Comparison of ENCODE assay signal across 1 cellular context in the genomic region with DNA sequence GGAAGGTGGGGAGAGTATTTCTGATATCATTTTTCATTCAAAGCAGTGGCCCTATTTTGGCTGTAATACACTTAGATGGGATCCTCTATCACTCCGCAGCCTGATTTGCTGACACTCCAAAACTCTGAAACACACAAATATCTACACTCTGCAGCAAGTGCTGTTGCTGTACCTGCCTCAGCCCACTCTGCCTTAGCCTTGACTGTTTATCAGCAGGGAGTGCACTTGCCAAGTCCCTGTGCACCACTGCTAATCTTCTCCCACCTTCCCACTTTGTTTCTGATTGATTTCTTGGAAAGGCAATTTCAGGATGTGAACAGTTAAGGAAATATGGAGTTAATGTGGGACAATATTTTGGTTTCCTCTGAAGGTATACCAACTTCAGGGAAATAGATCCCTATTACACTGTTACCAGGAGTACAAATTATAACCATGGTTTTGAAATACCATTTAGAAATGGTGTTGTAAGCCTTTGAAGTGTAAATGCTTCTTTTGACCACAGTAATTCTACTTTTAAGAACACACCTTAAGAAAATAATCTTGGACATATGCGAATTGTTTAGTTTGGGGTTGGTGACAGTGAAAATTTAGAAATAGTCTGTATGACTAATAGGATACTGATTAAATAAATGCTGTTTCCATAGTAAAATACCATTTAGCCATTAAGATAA.
TF ChIP-seq lines count a peak whose summit lies in the region.

No MANE protein-coding gene starts in this region.

TF ChIP-seq in K562, 482 proteins besides CTCF, POLR2A, EP300 and RAD21 (continued from another document):
- peak; percentile 75 for TF ChIP-seq NFIC (IDR thresholded peaks at IDR 0.05)
- TF ChIP-seq CHD4 (IDR thresholded peaks at IDR 0.05; ENCODE audit: insufficient read depth, insufficient replicate concordance, low read depth, low read length, poor library complexity, severe bottlenecking), result no peak
- no peak for TF ChIP-seq NFIX (CRISPR knock-in tag; IDR thresholded peaks at IDR 0.05; ENCODE audit: low read depth)
- TF ChIP-seq FOXJ2 (tag; IDR thresholded peaks at IDR 0.05), result no peak
- TF ChIP-seq CC2D1A (IDR thresholded peaks at IDR 0.05), result peak; percentile 31; the same call in 1 of the 2 replicates
- TF ChIP-seq HMG20B (CRISPR knock-in tag; IDR thresholded peaks at IDR 0.05), result no peak
- TF ChIP-seq, protein P1, sequence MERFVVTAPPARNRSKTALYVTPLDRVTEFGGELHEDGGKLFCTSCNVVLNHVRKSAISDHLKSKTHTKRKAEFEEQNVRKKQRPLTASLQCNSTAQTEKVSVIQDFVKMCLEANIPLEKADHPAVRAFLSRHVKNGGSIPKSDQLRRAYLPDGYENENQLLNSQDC (CRISPR knock-in tag; IDR thresholded peaks at IDR 0.05), result no peak
- peak; percentile 48; the same call in 1 of the 2 replicates for TF ChIP-seq POLR2AphosphoS5 (IDR thresholded peaks at IDR 0.05; ENCODE audit: control insufficient read depth, insufficient read depth, low read depth, low read length)
- TF ChIP-seq POLR3A (IDR thresholded peaks at IDR 0.05; ENCODE audit: borderline replicate concordance, extremely low read depth, insufficient read depth, insufficient read length), result no peak
- TF ChIP-seq, protein P2, sequence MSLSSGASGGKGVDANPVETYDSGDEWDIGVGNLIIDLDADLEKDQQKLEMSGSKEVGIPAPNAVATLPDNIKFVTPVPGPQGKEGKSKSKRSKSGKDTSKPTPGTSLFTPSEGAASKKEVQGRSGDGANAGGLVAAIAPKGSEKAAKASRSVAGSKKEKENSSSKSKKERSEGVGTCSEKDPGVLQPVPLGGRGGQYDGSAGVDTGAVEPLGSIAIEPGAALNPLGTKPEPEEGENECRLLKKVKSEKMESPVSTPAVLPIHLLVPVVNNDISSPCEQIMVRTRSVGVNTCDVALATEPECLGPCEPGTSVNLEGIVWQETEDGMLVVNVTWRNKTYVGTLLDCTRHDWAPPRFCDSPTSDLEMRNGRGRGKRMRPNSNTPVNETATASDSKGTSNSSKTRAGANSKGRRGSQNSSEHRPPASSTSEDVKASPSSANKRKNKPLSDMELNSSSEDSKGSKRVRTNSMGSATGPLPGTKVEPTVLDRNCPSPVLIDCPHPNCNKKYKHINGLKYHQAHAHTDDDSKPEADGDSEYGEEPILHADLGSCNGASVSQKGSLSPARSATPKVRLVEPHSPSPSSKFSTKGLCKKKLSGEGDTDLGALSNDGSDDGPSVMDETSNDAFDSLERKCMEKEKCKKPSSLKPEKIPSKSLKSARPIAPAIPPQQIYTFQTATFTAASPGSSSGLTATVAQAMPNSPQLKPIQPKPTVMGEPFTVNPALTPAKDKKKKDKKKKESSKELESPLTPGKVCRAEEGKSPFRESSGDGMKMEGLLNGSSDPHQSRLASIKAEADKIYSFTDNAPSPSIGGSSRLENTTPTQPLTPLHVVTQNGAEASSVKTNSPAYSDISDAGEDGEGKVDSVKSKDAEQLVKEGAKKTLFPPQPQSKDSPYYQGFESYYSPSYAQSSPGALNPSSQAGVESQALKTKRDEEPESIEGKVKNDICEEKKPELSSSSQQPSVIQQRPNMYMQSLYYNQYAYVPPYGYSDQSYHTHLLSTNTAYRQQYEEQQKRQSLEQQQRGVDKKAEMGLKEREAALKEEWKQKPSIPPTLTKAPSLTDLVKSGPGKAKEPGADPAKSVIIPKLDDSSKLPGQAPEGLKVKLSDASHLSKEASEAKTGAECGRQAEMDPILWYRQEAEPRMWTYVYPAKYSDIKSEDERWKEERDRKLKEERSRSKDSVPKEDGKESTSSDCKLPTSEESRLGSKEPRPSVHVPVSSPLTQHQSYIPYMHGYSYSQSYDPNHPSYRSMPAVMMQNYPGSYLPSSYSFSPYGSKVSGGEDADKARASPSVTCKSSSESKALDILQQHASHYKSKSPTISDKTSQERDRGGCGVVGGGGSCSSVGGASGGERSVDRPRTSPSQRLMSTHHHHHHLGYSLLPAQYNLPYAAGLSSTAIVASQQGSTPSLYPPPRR (CRISPR knock-in tag; IDR thresholded peaks at IDR 0.05; ENCODE audit: borderline replicate concordance), result no peak
- TF ChIP-seq HDAC1 (IDR thresholded peaks at IDR 0.05), result peak in 1 of 2 experiments; percentile 81; a peak in 2 of 4 replicates
- no peak for TF ChIP-seq KAT7 (CRISPR knock-in tag; IDR thresholded peaks at IDR 0.05; ENCODE audit: borderline replicate concordance)
- no peak for TF ChIP-seq MTA3 (IDR thresholded peaks at IDR 0.05; ENCODE audit: borderline replicate concordance)
- TF ChIP-seq MAFF (IDR thresholded peaks at IDR 0.05; ENCODE audit: low read length), result peak; percentile 21; the same call in 1 of the 2 replicates
- TF ChIP-seq, protein P3, sequence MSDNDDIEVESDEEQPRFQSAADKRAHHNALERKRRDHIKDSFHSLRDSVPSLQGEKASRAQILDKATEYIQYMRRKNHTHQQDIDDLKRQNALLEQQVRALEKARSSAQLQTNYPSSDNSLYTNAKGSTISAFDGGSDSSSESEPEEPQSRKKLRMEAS (CRISPR knock-in tag; IDR thresholded peaks at IDR 0.05), result no peak
- TF ChIP-seq, protein P4, sequence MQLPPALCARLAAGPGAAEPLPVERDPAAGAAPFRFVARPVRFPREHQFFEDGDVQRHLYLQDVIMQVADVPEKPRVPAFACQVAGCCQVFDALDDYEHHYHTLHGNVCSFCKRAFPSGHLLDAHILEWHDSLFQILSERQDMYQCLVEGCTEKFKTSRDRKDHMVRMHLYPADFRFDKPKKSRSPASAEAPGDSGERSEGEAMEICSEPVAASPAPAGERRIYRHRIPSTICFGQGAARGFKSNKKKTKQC (CRISPR knock-in tag; IDR thresholded peaks at IDR 0.05), result no peak
- no peak for TF ChIP-seq RFX5 (IDR thresholded peaks at IDR 0.05; ENCODE audit: low read depth, low read length)
- TF ChIP-seq, protein P5, sequence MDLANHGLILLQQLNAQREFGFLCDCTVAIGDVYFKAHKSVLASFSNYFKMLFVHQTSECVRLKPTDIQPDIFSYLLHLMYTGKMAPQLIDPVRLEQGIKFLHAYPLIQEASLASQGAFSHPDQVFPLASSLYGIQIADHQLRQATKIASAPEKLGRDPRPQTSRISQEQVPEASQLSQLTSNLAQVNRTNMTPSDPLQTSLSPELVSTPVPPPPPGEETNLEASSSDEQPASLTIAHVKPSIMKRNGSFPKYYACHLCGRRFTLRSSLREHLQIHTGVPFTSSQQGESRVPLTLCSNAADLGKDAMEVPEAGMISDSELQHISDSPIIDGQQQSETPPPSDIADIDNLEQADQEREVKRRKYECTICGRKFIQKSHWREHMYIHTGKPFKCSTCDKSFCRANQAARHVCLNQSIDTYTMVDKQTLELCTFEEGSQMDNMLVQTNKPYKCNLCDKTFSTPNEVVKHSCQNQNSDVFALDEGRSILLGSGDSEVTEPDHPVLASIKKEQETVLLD (IDR thresholded peaks at IDR 0.05), result no peak
- peak; percentile 66 for TF ChIP-seq MTA2 (IDR thresholded peaks at IDR 0.05; ENCODE audit: low read depth)
- TF ChIP-seq PHF21A (IDR thresholded peaks at IDR 0.05; ENCODE audit: borderline replicate concordance, low read depth), result no peak
- peak; percentile 87 for TF ChIP-seq TCF3 (CRISPR knock-in tag; IDR thresholded peaks at IDR 0.05)
- TF ChIP-seq CBFA2T3 (IDR thresholded peaks at IDR 0.05), result peak; percentile 94
- TF ChIP-seq GABPB1 (CRISPR knock-in tag; IDR thresholded peaks at IDR 0.05), result no peak
- no peak for TF ChIP-seq ZNF644 (tag; IDR thresholded peaks at IDR 0.05; ENCODE audit: low read depth)
